In genomic region chr9:122118343-122119165, GRCh38 we compare ENCODE assay signal across 16 cellular contexts. TPM values are rescaled to one million over a fixed set of nuclear protein-coding genes. Genes with fewer than 3 reads are reported as not detected.
A peak's percentile ranks its signal among the peaks of the same experiment; 100 is the strongest.
DNase-seq lines count a peak whose midpoint lies in the region; ATAC-seq, FAIRE-seq and TF ChIP-seq lines count a peak whose summit lies in the region.
"Had no signal": no experiment of that assay in that cellular context is flagged by ENCODE, and none has a peak within 500 bp of the region (broad histone marks: within the 10 kb centered on the region; RNA-seq: fewer than 3 reads in every experiment).

No MANE protein-coding gene starts in this region.

- no peak overlapping the region for H2BK120ac ChIP-seq in H1 (replicated peaks; ENCODE audit: low read depth, low read length)

- no peaks in the 10 kb centered on the region for H3K9me3 Mint-ChIP-seq in neural progenitor cell

- H3K23ac ChIP-seq in H1 (ENCODE audit: insufficient read length), result no peak overlapping the region

- no peak for TF ChIP-seq EP300 in H1 (IDR thresholded peaks at IDR 0.05; ENCODE audit: borderline replicate concordance in 1 of 2, low read depth in 2 of 2, low read length in 2 of 2)

- H3K27me3 ChIP-seq in MG63, result no peaks in the 10 kb centered on the region
- H3K27me3 ChIP-seq in H1 (replicated peaks in 1 of 4; ENCODE audit: control insufficient read depth in 3 of 4, extremely low read depth in 1 of 4, insufficient read depth in 3 of 4, low read length in 3 of 4), result no peaks in the 10 kb centered on the region
- peaks cover 4% of the 10 kb centered on the region for H3K27me3 ChIP-seq in neural progenitor cell
- H3K27me3 ChIP-seq: BE2C had no signal

- H3K9ac ChIP-seq in H1 (replicated peaks in 1 of 4; ENCODE audit: extremely low read depth in 1 of 4, low read depth in 3 of 4, low read length in 3 of 4) (0 out of 7 replicates have a peak overlapping the region, but pooled peaks of 1 of the 4 experiments have one; percentile 1), neural progenitor cell (no peak overlapping the region)

- no peak overlapping the region for H3K27ac ChIP-seq in HEK293 (ENCODE audit: extremely low read depth, low read depth, low read length)
- H3K27ac ChIP-seq in H1 (ENCODE audit: low read depth, low read length), result no peak overlapping the region
- no peak overlapping the region for H3K27ac ChIP-seq in neural progenitor cell
- H3K27ac ChIP-seq: C4-2B had no signal

- H3K4me2 ChIP-seq in H1 (ENCODE audit: insufficient read depth in 1 of 2, low read depth in 2 of 2, low read length in 2 of 2) (no peak overlapping the region), neural progenitor cell (no peak overlapping the region)

- no peaks in the 10 kb centered on the region for H3K79me1 ChIP-seq in H1 (ENCODE audit: low read depth, low read length)

- no peaks in the 10 kb centered on the region for H3K36me3 ChIP-seq in HEK293 (ENCODE audit: control insufficient read depth in 2 of 2, insufficient read depth in 1 of 2, low read length in 2 of 2)
- H3K36me3 ChIP-seq in MG63, result no peaks in the 10 kb centered on the region
- no peaks in the 10 kb centered on the region for H3K36me3 ChIP-seq in H1 (ENCODE audit: control insufficient read depth in 2 of 4, insufficient read depth in 4 of 4, low read length in 3 of 4)
- H3K36me3 ChIP-seq in neural progenitor cell, result no peaks in the 10 kb centered on the region
- H3K36me3 ChIP-seq: BE2C had no signal

- H3K36me3 Mint-ChIP-seq in neural progenitor cell, result no peaks in the 10 kb centered on the region
- H3K36me3 Mint-ChIP-seq: CD4-positive, alpha-beta memory T cell had no signal

- H2AFZ ChIP-seq in H1 (ENCODE audit: low read length), result no peak overlapping the region
- H2AFZ ChIP-seq in neural progenitor cell (replicated peaks), result no peak overlapping the region

- H3F3A ChIP-seq in neural progenitor cell (ENCODE audit: low read depth), result peaks cover 28% of the 10 kb centered on the region

- H2BK5ac ChIP-seq in H1 (ENCODE audit: low read depth, low read length), result no peak overlapping the region

- H3K18ac ChIP-seq in H1 (ENCODE audit: extremely low read depth, low read length), result no peak overlapping the region

- H4K5ac ChIP-seq in H1 (ENCODE audit: insufficient read length, low read depth, low read length), result no peak overlapping the region

- no peak overlapping the region for H3K4me3 Mint-ChIP-seq in neural progenitor cell
- H3K4me3 Mint-ChIP-seq: CD4-positive, alpha-beta memory T cell had no signal

- no peak overlapping the region for H2BK12ac ChIP-seq in H1 (ENCODE audit: low read depth, low read length)

- H3K4me3 ChIP-seq in HEK293 (ENCODE audit: low read depth, low read length), result no peak overlapping the region
- H3K4me3 ChIP-seq in MG63, result no peak overlapping the region
- no peak overlapping the region for H3K4me3 ChIP-seq in H1 (ENCODE audit: extremely low read depth in 1 of 4, insufficient read depth in 2 of 4, low read depth in 3 of 4, low read length in 4 of 4)
- H3K4me3 ChIP-seq in neural progenitor cell, result no peak overlapping the region

- peak overlapping the region; percentile 72 for H3K27ac Mint-ChIP-seq in neural progenitor cell
- H3K27ac Mint-ChIP-seq: CD4-positive, alpha-beta memory T cell had no signal

- no peak overlapping the region for H2BK15ac ChIP-seq in H1 (ENCODE audit: low read length)

- TF ChIP-seq POLR2A in H1 (IDR thresholded peaks at IDR 0.05; ENCODE audit: control extremely low read depth in 1 of 2, low read depth in 2 of 2, low read length in 2 of 2), result no peak

- no peak overlapping the region for H3K4ac ChIP-seq in H1 (replicated peaks; ENCODE audit: insufficient read length, low read depth, low read length)

- peaks cover 2% of the 10 kb centered on the region for H3K27me3 Mint-ChIP-seq in neural progenitor cell (ENCODE audit: insufficient read depth, low read depth)

- no peak for ATAC-seq in GM21576 (IDR thresholded peaks at IDR 0.05; ENCODE audit: unreplicated experiment)

- WGBS in H1 (ENCODE audit: extremely low coverage in 1 of 2, insufficient coverage in 1 of 2, insufficient read length in 1 of 2, insufficient replicate concordance in 2 of 2, low coverage in 1 of 2, low lambda C conversion rate in 2 of 2, missing lambda C conversion rate in 1 of 2), 2 experiments, result 92% methylated on average over 5 of the region's 5 CpGs; no CpG with 5 or more reads in 1 of the 2 experiments

- H3K79me2 ChIP-seq in H1 (ENCODE audit: control insufficient read depth in 1 of 2, insufficient read depth in 2 of 2, low read length in 2 of 2) (no peaks in the 10 kb centered on the region), neural progenitor cell (ENCODE audit: low read depth) (no peaks in the 10 kb centered on the region)

- FAIRE-seq in H1 (lab: Jason Lieb, UNC), result no peak
- FAIRE-seq: A204.1 had no signal

- no peaks in the 10 kb centered on the region for H3K9me3 ChIP-seq in HEK293 (ENCODE audit: control insufficient read depth, insufficient read depth, low read depth, low read length)
- H3K9me3 ChIP-seq in MG63, result no peaks in the 10 kb centered on the region
- H3K9me3 ChIP-seq in H1 (ENCODE audit: insufficient read depth in 2 of 2, low read depth in 1 of 2, low read length in 1 of 2), result no peaks in the 10 kb centered on the region
- H3K9me3 ChIP-seq in neural progenitor cell (ENCODE audit: low read depth), result no peaks in the 10 kb centered on the region
- H3K9me3 ChIP-seq: BE2C had no signal

- H3K23me2 ChIP-seq in H1 (ENCODE audit: low read depth, low read length), result no peaks in the 10 kb centered on the region

- no peak overlapping the region for H4K91ac ChIP-seq in H1 (replicated peaks; ENCODE audit: insufficient read length, low read length)

- DNase-seq in MG63, result peak; percentile 38
- DNase-seq in H1 (ENCODE audit: low read depth in 1 of 2, low spot score in 2 of 2), result no peak
- DNase-seq in neural progenitor cell (ENCODE audit: low spot score), result no peak
- DNase-seq in activated CD4-positive, CD25-positive, alpha-beta regulatory T cell (lab: John Stamatoyannopoulos, UW), result no peak
- no peak for DNase-seq in iPS-NIHi7 (ENCODE audit: extremely low spot score)
- no peak for DNase-seq in EL
- DNase-seq: BE2C; CD4-positive, alpha-beta memory T cell; H7; KBM-7 had no signal

- POLR2A ChIA-PET in HEK293 (lab: Yijun Ruan, JAX) (no interaction called here), H1 (lab: Charles Lee; ENCODE audit: partially characterized antibody) (no interaction called here)

- TF ChIP-seq CTCF in HEK293 (tag by site-specific recombination; IDR thresholded peaks at IDR 0.05) (no peak), H1 (IDR thresholded peaks at IDR 0.05; ENCODE audit: control extremely low read depth in 1 of 3, insufficient read depth in 1 of 3, low read depth in 1 of 3, low read length in 3 of 3) (no peak), neural progenitor cell (IDR thresholded peaks at IDR 0.05) (no peak)

- no peak overlapping the region for H4K8ac ChIP-seq in H1 (ENCODE audit: extremely low read depth, insufficient read depth, low read length)

- no peaks in the 10 kb centered on the region for H4K20me1 ChIP-seq in H1 (replicated peaks in 1 of 2; ENCODE audit: control insufficient read depth in 1 of 2, insufficient read depth in 2 of 2, low read length in 2 of 2)
- no peaks in the 10 kb centered on the region for H4K20me1 ChIP-seq in neural progenitor cell (ENCODE audit: low read depth)

- H3K4me1 ChIP-seq in HEK293 (ENCODE audit: control insufficient read depth, insufficient read depth, low read length) (no peaks in the 10 kb centered on the region), H1 (replicated peaks in 1 of 4; ENCODE audit: control insufficient read depth in 3 of 4, insufficient read depth in 4 of 4, low read length in 3 of 4) (peaks cover 8 to 16% (median 12%) of the 10 kb centered on the region in 4 experiments), neural progenitor cell (peaks cover 33% of the 10 kb centered on the region)
- H3K4me1 ChIP-seq: BE2C had no signal

- no peak overlapping the region for H3K14ac ChIP-seq in H1 (ENCODE audit: insufficient read length)

- TF ChIP-seq RAD21 in H1 (IDR thresholded peaks at IDR 0.05 in 1 of 2, conservative IDR thresholded peaks at IDR 0.05 in 1 of 2; ENCODE audit: low read depth in 2 of 2, low read length in 2 of 2), result no peak

- peaks cover 33% of the 10 kb centered on the region for H3K4me1 Mint-ChIP-seq in neural progenitor cell

- H3K56ac ChIP-seq in H1 (replicated peaks; ENCODE audit: insufficient read length, low read depth, low read length), result no peak overlapping the region

- CTCF ChIA-PET in HEK293 (lab: Yijun Ruan, JAX) (interaction anchor here (8.4 to 12.1 kb wide), 2 partner anchors 23 to 231 kb away, joined by 371 to 473 read pairs; partner anchors contain the start of gene TTLL11), H1 (lab: Charles Lee; ENCODE audit: partially characterized antibody) (interaction anchor here (1.7 to 15.6 kb wide), 5 partner anchors 16 to 227 kb away, joined by 3 to 544 read pairs (median 152); partner anchors contain the start of gene TTLL11)

- no peak overlapping the region for H2BK20ac ChIP-seq in H1 (ENCODE audit: low read length)

- H2AK5ac ChIP-seq in H1 (ENCODE audit: low read depth, low read length), result no peak overlapping the region

RNA-seq across cellular contexts. Expression of gene TTLL11, which starts 25.4 kb away (rescaled TPM):
- 3.2 and 4.0 TPM in 2 replicates for total RNA-seq in MG63 (2014; rRNA removed; shearing (Covaris generic); ENCODE audit: low replicate concordance)
- total RNA-seq in H1 (2021; fragmentation: NEBNext Ultra II Directional; extraction: Animal tissue kit (Norgen Biotek cat#: 25700)), result 0.80 and 0.86 TPM in 2 replicates
- 0.56 and 0.97 TPM in 2 replicates for polyA plus RNA-seq in H1 (2011; rRNA removed)
- polyA plus RNA-seq in H1 (2011; cell fraction: cytosol; rRNA removed), result 0.94 TPM
- polyA plus RNA-seq in H1 (2011; cell fraction: nucleus; rRNA removed), result 0.96 TPM
- polyA plus RNA-seq in H1 (2012, experiment 1 of 2), result 0.64 to 1.3 TPM (median 0.95 TPM) in 4 replicates
- 0.72 TPM for polyA plus RNA-seq in H1 (2012, experiment 2 of 2)
- polyA plus RNA-seq in H1 (2013, experiment 1 of 2), result 0.79 TPM
- polyA plus RNA-seq in H1 (2013, experiment 2 of 2), result 0.96 TPM
- polyA minus RNA-seq in H1 (2011; rRNA and poly(A)+ RNA removed), result 0.66 and 0.91 TPM in 2 replicates
- polyA minus RNA-seq in H1 (2011; cell fraction: cytosol; rRNA and poly(A)+ RNA removed), result 1.2 TPM
- 1.3 TPM for polyA minus RNA-seq in H1 (2011; cell fraction: nucleus; rRNA and poly(A)+ RNA removed)
- 0.75 and 0.84 TPM in 2 replicates for total RNA-seq in neural progenitor cell (ENCODE audit: low replicate concordance)

RNA-seq across cellular contexts. Expression of gene NDUFA8, which starts 41.0 kb away (rescaled TPM):
- 44.8 and 68.0 TPM in 2 replicates for total RNA-seq in MG63 (2014; rRNA removed; shearing (Covaris generic); ENCODE audit: low replicate concordance)
- 59.8 and 61.0 TPM in 2 replicates for total RNA-seq in H1 (2021; fragmentation: NEBNext Ultra II Directional; extraction: Animal tissue kit (Norgen Biotek cat#: 25700))
- polyA plus RNA-seq in H1 (2011; rRNA removed), result 56.6 and 73.8 TPM in 2 replicates
- polyA plus RNA-seq in H1 (2011; cell fraction: cytosol; rRNA removed), result 79.1 TPM
- polyA plus RNA-seq in H1 (2011; cell fraction: nucleus; rRNA removed), result 28.4 TPM
- polyA plus RNA-seq in H1 (2012, experiment 1 of 2), result 77.6 to 100 TPM (median 85.9 TPM) in 4 replicates
- polyA plus RNA-seq in H1 (2012, experiment 2 of 2), result 79.9 TPM
- polyA plus RNA-seq in H1 (2013, experiment 1 of 2), result 79.1 TPM
- polyA plus RNA-seq in H1 (2013, experiment 2 of 2), result 79.1 TPM
- 31.9 and 35.9 TPM in 2 replicates for polyA minus RNA-seq in H1 (2011; rRNA and poly(A)+ RNA removed)
- polyA minus RNA-seq in H1 (2011; cell fraction: cytosol; rRNA and poly(A)+ RNA removed), result 19.2 TPM
- polyA minus RNA-seq in H1 (2011; cell fraction: nucleus; rRNA and poly(A)+ RNA removed), result 11.1 TPM
- total RNA-seq in neural progenitor cell (ENCODE audit: low replicate concordance), result 33.6 and 49.6 TPM in 2 replicates

RNA-seq across cellular contexts. Expression of gene MORN5, which starts 41.2 kb away (rescaled TPM):
- not detected in 2 replicates for total RNA-seq in MG63 (2014; rRNA removed; shearing (Covaris generic); ENCODE audit: low replicate concordance)
- not detected in 2 replicates for total RNA-seq in H1 (2021; fragmentation: NEBNext Ultra II Directional; extraction: Animal tissue kit (Norgen Biotek cat#: 25700))
- polyA plus RNA-seq in H1 (2011; rRNA removed), result not detected in 2 replicates
- polyA plus RNA-seq in H1 (2011; cell fraction: cytosol; rRNA removed), result not detected
- polyA plus RNA-seq in H1 (2011; cell fraction: nucleus; rRNA removed), result not detected
- not detected in 4 replicates for polyA plus RNA-seq in H1 (2012, experiment 1 of 2)
- not detected for polyA plus RNA-seq in H1 (2012, experiment 2 of 2)
- not detected for polyA plus RNA-seq in H1 (2013, experiment 1 of 2)
- polyA plus RNA-seq in H1 (2013, experiment 2 of 2), result not detected
- not detected in 2 replicates for polyA minus RNA-seq in H1 (2011; rRNA and poly(A)+ RNA removed)
- polyA minus RNA-seq in H1 (2011; cell fraction: cytosol; rRNA and poly(A)+ RNA removed), result not detected
- polyA minus RNA-seq in H1 (2011; cell fraction: nucleus; rRNA and poly(A)+ RNA removed), result not detected
- 1.7 and 3.7 TPM in 2 replicates for total RNA-seq in neural progenitor cell (ENCODE audit: low replicate concordance)
- total RNA-seq: CD4-positive, alpha-beta memory T cell; H7; HT1080 had no signal
- polyA plus RNA-seq: AG04450; CD4-positive, alpha-beta memory T cell had no signal
